Comparison of ENCODE assay signal across 32 cellular contexts in the genomic region with DNA sequence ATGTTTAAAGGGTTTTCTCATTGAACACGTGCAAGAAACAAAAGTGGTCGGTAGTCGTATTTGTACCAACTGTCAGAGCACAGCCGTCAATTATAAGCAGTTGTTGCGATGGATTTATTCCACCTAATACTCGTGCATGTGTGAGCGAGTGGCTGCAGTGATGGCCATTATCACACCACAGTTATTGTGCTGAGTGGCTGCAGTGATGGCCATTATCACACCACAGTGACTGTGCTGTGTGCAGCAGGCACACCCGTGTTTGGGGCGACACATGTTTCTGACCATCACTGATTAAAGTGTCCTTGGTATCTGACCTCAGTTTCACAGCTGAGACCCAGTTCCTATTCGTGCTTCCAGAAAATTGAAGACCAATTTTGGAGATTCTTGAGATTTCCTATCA.
"Had no signal": no experiment of that assay in that cellular context is flagged by ENCODE, and none has a peak within 500 bp of the region (broad histone marks: within the 10 kb centered on the region; RNA-seq: fewer than 3 reads in every experiment).

No MANE protein-coding gene starts in this region.

- H3K27ac Mint-ChIP-seq: activated B cell treated with CpG ODN at 0.5 μM for 24 hours; activated CD8-positive, alpha-beta T cell treated with anti-CD3 and anti-CD28 coated beads for 36 hours; activated naive CD8-positive, alpha-beta T cell; activated T-helper 17 cell treated with anti-CD3 and anti-CD28 coated beads, Interleukin-2, amount 50 U/mL, for 72 hours; dendritic cell treated with granulocyte-macrophage colony-stimulating factor and Interleukin-4, amounts not matched to agents 40 ng/mL and 50 ng/mL, for 4 days; T-cell; T-helper 17 cell; T-helper 2 cell treated with Interferon-gamma antibody and Interleukin-4, amounts not matched to agents 5 μg/mL and 100 μg/mL, for 36 hours had no signal

- H3K9me3 ChIP-seq: esophagus squamous epithelium had no signal

- H3K9me3 Mint-ChIP-seq: activated B cell treated with CpG ODN at 0.5 μM for 24 hours; activated CD8-positive, alpha-beta T cell treated with anti-CD3 and anti-CD28 coated beads for 36 hours; activated T-cell treated with anti-CD3 and anti-CD28 coated beads, Interleukin-2, amount 50 U/mL, for 4 hours; activated T-helper 17 cell treated with anti-CD3 and anti-CD28 coated beads, Interleukin-2, amount 50 U/mL, for 72 hours; central memory CD8-positive, alpha-beta T cell; dendritic cell treated with granulocyte-macrophage colony-stimulating factor and Interleukin-4, amounts not matched to agents 40 ng/mL and 50 ng/mL, for 4 days; T-cell; T-helper 2 cell treated with Interferon-gamma antibody and Interleukin-4, amounts not matched to agents 5 μg/mL and 100 μg/mL, for 36 hours had no signal

- FAIRE-seq: astrocyte, bronchial epithelial cell had no signal

- H3K27ac ChIP-seq: brain microvascular endothelial cell, coronary artery, dorsolateral prefrontal cortex, esophagus squamous epithelium, WERI-Rb-1 had no signal

- H3K36me3 Mint-ChIP-seq: activated naive CD8-positive, alpha-beta T cell; T-cell had no signal

- H3K27me3 ChIP-seq: brain microvascular endothelial cell had no signal

- H3K4me3 ChIP-seq: coronary artery, dorsolateral prefrontal cortex, esophagus squamous epithelium had no signal

- H3K4me3 Mint-ChIP-seq: activated B cell treated with CpG ODN at 0.5 μM for 24 hours; activated CD8-positive, alpha-beta T cell treated with anti-CD3 and anti-CD28 coated beads for 36 hours; activated naive CD8-positive, alpha-beta T cell; activated T-cell treated with anti-CD3 and anti-CD28 coated beads, Interleukin-2, amount 50 U/mL, for 4 hours; activated T-helper 17 cell treated with anti-CD3 and anti-CD28 coated beads, Interleukin-2, amount 50 U/mL, for 72 hours; central memory CD8-positive, alpha-beta T cell; dendritic cell treated with granulocyte-macrophage colony-stimulating factor and Interleukin-4, amounts not matched to agents 40 ng/mL and 50 ng/mL, for 4 days; T-cell; T-helper 17 cell; T-helper 2 cell treated with Interferon-gamma antibody and Interleukin-4, amounts not matched to agents 5 μg/mL and 100 μg/mL, for 36 hours had no signal

- DNase-seq: activated B cell treated with CpG ODN at 0.5 μM for 24 hours; activated CD4-positive, alpha-beta T cell treated with anti-CD3 and anti-CD28 coated beads for 48 hours; activated CD4-positive, alpha-beta T cell treated with anti-CD3 and anti-CD28 coated beads, Interleukin-2, amount 50 U/mL, for 1 hour; activated CD4-positive, alpha-beta T cell treated with anti-CD3 and anti-CD28 coated beads, Interleukin-2, amount 50 U/mL, for 48 hours; activated CD8-positive, alpha-beta memory T cell treated with anti-CD3 and anti-CD28 coated beads for 24 hours; activated CD8-positive, alpha-beta T cell treated with anti-CD3 and anti-CD28 coated beads for 36 hours; activated effector memory CD4-positive, alpha-beta T cell treated with Interleukin-2 at 50 U/mL for 16 hours; activated gamma-delta T cell treated with Interleukin-2 at 50 U/mL for 16 hours; activated naive CD4-positive, alpha-beta T cell treated with anti-CD3 and anti-CD28 coated beads, Interleukin-2, amount 50 U/mL, for 16 hours; activated naive CD4-positive, alpha-beta T cell treated with Interleukin-2 at 50 U/mL for 16 hours; activated T-cell treated with anti-CD3 and anti-CD28 coated beads, Interleukin-2, amount 50 U/mL, for 4 hours; amniotic stem cell; anterior cingulate cortex; brain microvascular endothelial cell; dorsolateral prefrontal cortex; effector memory CD4-positive, alpha-beta T cell; esophagus squamous epithelium; foreskin melanocyte; head of caudate nucleus; T-cell; T-helper 17 cell; T1000; WERI-Rb-1 had no signal

- ATAC-seq: activated CD4-positive, CD25-positive, alpha-beta regulatory T cell treated with anti-CD3 and anti-CD28 coated beads, Interleukin-2, amount 50 U/mL, for 24 hours; activated CD8-positive, alpha-beta T cell treated with anti-CD3 and anti-CD28 coated beads for 36 hours; activated T-cell treated with anti-CD3 and anti-CD28 coated beads, Interleukin-2, amount 50 U/mL, for 4 hours; activated T-helper 17 cell treated with anti-CD3 and anti-CD28 coated beads, Interleukin-2, amount 50 U/mL, for 72 hours; T-cell; T-helper 17 cell had no signal

- H3K36me3 ChIP-seq: brain microvascular endothelial cell, esophagus squamous epithelium, WERI-Rb-1 had no signal

- H3K4me1 Mint-ChIP-seq: activated T-helper 17 cell treated with anti-CD3 and anti-CD28 coated beads, Interleukin-2, amount 50 U/mL, for 72 hours had no signal
